In genomic region chr5:178583279-178583678, GRCh38 we compare ENCODE assay signal across 6 cellular contexts. TPM values are rescaled to one million over a fixed set of nuclear protein-coding genes. Genes with fewer than 3 reads are reported as not detected.
"Had no signal": no experiment of that assay in that cellular context is flagged by ENCODE, and none has a peak within 500 bp of the region (broad histone marks: within the 10 kb centered on the region; RNA-seq: fewer than 3 reads in every experiment).

No MANE protein-coding gene starts in this region.

- DNase-seq: H9, HCEC 1CT, IMR-90 had no signal

- ATAC-seq: GM23338, K562 had no signal

- H3K4me3 ChIP-seq: GM23338, K562 had no signal

- H3K9me3 Mint-ChIP-seq: H9 had no signal

- H3K27ac Mint-ChIP-seq: GM23338 had no signal

- H3K4me3 Mint-ChIP-seq: GM23338, H9 had no signal

RNA-seq across cellular contexts. Expression of gene COL23A1, which starts 6.9 kb away (rescaled TPM):
- total RNA-seq: HT-29, IMR-90 had no signal
